Comparison of ENCODE assay signal across 16 cellular contexts in genomic region chr3:85304360-85304964, GRCh38.
DNase-seq lines count a peak whose midpoint lies in the region; ATAC-seq lines count a peak whose summit lies in the region.
"Had no signal": no experiment of that assay in that cellular context is flagged by ENCODE, and none has a peak within 500 bp of the region (broad histone marks: within the 10 kb centered on the region; RNA-seq: fewer than 3 reads in every experiment).

No MANE protein-coding gene starts in this region.

- DNase-seq in G401 (ENCODE audit: low spot score) (peak; percentile 42), NCI-H146 treated with DMSO at 0.1 percent for 48 hours (lab: John Stamatoyannopoulos, UW; ENCODE audit: unreplicated experiment) (peak; percentile 0), T47D (ENCODE audit: low read depth in 1 of 2, low spot score in 1 of 2) (peak; percentile 7 to 39), midbrain (lab: John Stamatoyannopoulos, UW) (peak; percentile 39)
- no peak for DNase-seq in activated effector memory CD4-positive, alpha-beta T cell treated with Interleukin-2 at 50 U/mL for 16 hours
- DNase-seq in activated CD4-positive, alpha-beta T cell treated with anti-CD3 and anti-CD28 coated beads, Interleukin-2, amount 50 U/mL, for 48 hours = no peak
- DNase-seq: activated CD4-positive, alpha-beta T cell treated with anti-CD3 and anti-CD28 coated beads for 36 hours; activated T-cell treated with anti-CD3 and anti-CD28 coated beads, Interleukin-2, amount 50 U/mL, for 72 hours; aorta; COR-L47; erythroblast; Kasumi-1; NCI-H226; sigmoid colon had no signal

- ATAC-seq in GM18909 (IDR thresholded peaks at IDR 0.05; ENCODE audit: poor library complexity, unreplicated experiment) (no peak), HG02759 (IDR thresholded peaks at IDR 0.05; ENCODE audit: unreplicated experiment) (no peak)
- ATAC-seq: activated CD4-positive, alpha-beta T cell treated with anti-CD3 and anti-CD28 coated beads for 36 hours; activated T-cell treated with anti-CD3 and anti-CD28 coated beads, Interleukin-2, amount 50 U/mL, for 72 hours had no signal

- in situ Hi-C loops in G401 (cut with HindIII; ENCODE audit: low sequenced_read_pairs) (no loop called here), T47D (cut with HindIII; ENCODE audit: low pct_unique_long_range_greater_than_20kb, low sequenced_read_pairs) (no loop called here)

Comparison
In these comparisons a context has a peak if more than half of its experiments do, and no peak if none do; other contexts are left out.
1. DNase-seq: peak in G401 (single experiment), NCI-H146 treated with DMSO at 0.1 percent for 48 hours (single experiment), T47D (2 of 2) and midbrain (single experiment); none in activated effector memory CD4-positive, alpha-beta T cell treated with Interleukin-2 at 50 U/mL for 16 hours (single experiment) and activated CD4-positive, alpha-beta T cell treated with anti-CD3 and anti-CD28 coated beads, Interleukin-2, amount 50 U/mL, for 48 hours (0 of 2).